ENCODE assay signal across 8 cellular contexts in the genomic region with DNA sequence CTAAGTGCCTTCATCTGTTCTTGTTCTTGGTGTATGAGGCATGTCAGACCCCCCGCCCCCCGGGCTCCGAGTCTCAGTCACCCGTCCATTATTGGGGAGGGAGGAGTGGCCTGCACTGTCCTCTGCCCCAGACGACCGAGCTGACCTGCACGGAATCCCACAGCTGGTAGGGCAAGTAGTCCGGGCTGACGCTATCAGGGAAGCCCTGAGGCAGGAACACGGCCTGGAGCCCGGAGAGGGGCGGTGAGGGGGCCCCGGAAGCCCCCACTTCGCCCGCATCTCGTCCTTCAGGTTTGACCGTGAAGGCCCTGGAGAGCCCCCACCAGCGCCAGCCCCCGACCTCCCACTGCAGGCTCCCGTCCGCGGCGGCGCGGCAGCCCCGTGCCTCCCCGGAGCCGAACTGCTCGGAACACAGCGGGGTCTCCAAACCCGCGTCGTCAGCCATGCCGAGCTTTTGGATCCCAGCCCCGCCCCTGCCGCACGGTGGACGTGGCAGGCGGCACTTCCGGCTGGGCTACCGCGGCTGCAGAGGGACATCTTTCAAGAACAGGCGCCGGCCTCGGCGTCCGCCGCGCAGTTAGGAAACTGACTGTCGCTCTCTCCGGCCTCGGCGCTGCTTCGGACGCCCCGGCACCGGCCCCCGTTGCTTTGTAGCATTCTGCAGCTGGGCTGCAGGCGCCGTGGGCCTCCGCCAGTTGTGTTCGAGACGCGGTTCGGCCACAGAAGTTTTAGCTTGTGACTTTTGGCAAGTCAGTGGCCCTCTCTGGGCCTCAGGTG. TPM values are rescaled to one million over a fixed set of nuclear protein-coding genes. Genes with fewer than 3 reads are reported as not detected.
DNase-seq lines count a peak whose midpoint lies in the region; ATAC-seq and TF ChIP-seq lines count a peak whose summit lies in the region.

Gene RUSF1, minus strand, starts transcription at position 463 of the 777 bp plus-strand sequence. Its CDS starts 18 bp downstream, at position 445.

- H3K4me1 ChIP-seq in lower lobe of right lung = peaks cover 45% of the 10 kb centered on the region

- H3K36me3 ChIP-seq in lower lobe of right lung = peaks cover 14% of the 10 kb centered on the region

- H3K4me1 Mint-ChIP-seq in activated CD4-positive, alpha-beta memory T cell treated with anti-CD3 and anti-CD28 coated beads, Interleukin-2, amount 10 ng/mL, durations not matched to agents 7 days and 5 days = peaks cover 45% of the 10 kb centered on the region

- H3K4me3 Mint-ChIP-seq in activated CD4-positive, alpha-beta memory T cell treated with anti-CD3 and anti-CD28 coated beads, Interleukin-2, amount 10 ng/mL, durations not matched to agents 7 days and 5 days = peak within 1 kb of the TSS; percentile 91

- ATAC-seq in GM19324 (IDR thresholded peaks at IDR 0.05; ENCODE audit: low FRiP score, unreplicated experiment) = peak; percentile 95
- peak; percentile 88 for ATAC-seq in HG03460 (IDR thresholded peaks at IDR 0.05; ENCODE audit: unreplicated experiment)
- ATAC-seq in lower lobe of right lung = peak; percentile 95 to 96

- peaks cover 20% of the 10 kb centered on the region for H3K36me3 Mint-ChIP-seq in activated CD4-positive, alpha-beta memory T cell treated with anti-CD3 and anti-CD28 coated beads, Interleukin-2, amount 10 ng/mL, durations not matched to agents 7 days and 5 days (ENCODE audit: low read depth)

- POLR2A ChIA-PET in activated CD4-positive, alpha-beta memory T cell treated with anti-CD3 and anti-CD28 coated beads, Interleukin-2, amount 10 ng/mL, durations not matched to agents 7 days and 5 days (lab: Charles Lee) = interaction anchor here (1.0 to 4.0 kb wide), 13 partner anchors 11 to 369 kb away, joined by 3 to 31 read pairs (median 6); partner anchors contain the start of genes ARMC5 and ZNF267

- peak; percentile 64 for DNase-seq in NCI-H748 treated with DMSO at 0.1 percent for 48 hours (lab: John Stamatoyannopoulos, UW)
- peak; percentile 89 for DNase-seq in activated CD4-positive, alpha-beta memory T cell treated with anti-CD3 and anti-CD28 coated beads, Interleukin-2, amount 10 ng/mL, durations not matched to agents 7 days and 5 days
- DNase-seq in ecto neural progenitor cell (ENCODE audit: low spot score) = peak; percentile 95
- peak; percentile 95 for DNase-seq in lower lobe of right lung
- DNase-seq in stimulated activated CD4-positive, alpha-beta T cell treated with anti-CD3 and anti-CD28 coated beads, TNF-alpha, amount 100 ng/mL, for 1 hour (ENCODE audit: low read depth in 3 of 3, low spot score in 1 of 3) = peak; percentile 53 to 70 (median 58)

- intact Hi-C loops in lower lobe of right lung (cut with DNase I) = no loop called here

- H3K27ac ChIP-seq in C4-2B (peak within 1 kb of the TSS; percentile 89), lower lobe of right lung (peak within 1 kb of the TSS; percentile 96)

- H3K27ac Mint-ChIP-seq in activated CD4-positive, alpha-beta memory T cell treated with anti-CD3 and anti-CD28 coated beads, Interleukin-2, amount 10 ng/mL, durations not matched to agents 7 days and 5 days = peak within 1 kb of the TSS; percentile 91

- H3K27me3 ChIP-seq in lower lobe of right lung (ENCODE audit: low read depth) = no peaks in the 10 kb centered on the region

- peaks cover 4% of the 10 kb centered on the region for H3K9me3 Mint-ChIP-seq in activated CD4-positive, alpha-beta memory T cell treated with anti-CD3 and anti-CD28 coated beads, Interleukin-2, amount 10 ng/mL, durations not matched to agents 7 days and 5 days

- H3K9me3 ChIP-seq in lower lobe of right lung = no peaks in the 10 kb centered on the region

- no peaks in the 10 kb centered on the region for H3K27me3 Mint-ChIP-seq in activated CD4-positive, alpha-beta memory T cell treated with anti-CD3 and anti-CD28 coated beads, Interleukin-2, amount 10 ng/mL, durations not matched to agents 7 days and 5 days

- peak within 1 kb of the TSS; percentile 96 for H3K4me3 ChIP-seq in lower lobe of right lung

- CTCF ChIA-PET in activated CD4-positive, alpha-beta memory T cell treated with anti-CD3 and anti-CD28 coated beads, Interleukin-2, amount 10 ng/mL, durations not matched to agents 7 days and 5 days (lab: Charles Lee) = interaction anchor here (1.1 to 2.6 kb wide), 4 partner anchors 47 to 366 kb away, joined by 5 to 12 read pairs (median 6); a partner anchor contains a TSS

- no peak for TF ChIP-seq CTCF in C4-2B (conservative IDR thresholded peaks at IDR 0.05)
- no peak for TF ChIP-seq CTCF in lower lobe of right lung (IDR thresholded peaks at IDR 0.05)

RNA-seq across cellular contexts. Expression of gene RUSF1, which starts in this region (rescaled TPM):
- total RNA-seq in activated CD4-positive, alpha-beta memory T cell treated with anti-CD3 and anti-CD28 coated beads, Interleukin-2, amount 10 ng/mL, durations not matched to agents 7 days and 5 days = 10 to 100 TPM; 36.8 to 37.9 TPM
- total RNA-seq in lower lobe of right lung = 54.9 TPM

Comparison
In these comparisons a context has a peak if more than half of its experiments do, and no peak if none do; other contexts are left out.
1. Peak in every context shown above with its lines: DNase-seq, ATAC-seq, H3K4me3 ChIP-seq and H3K27ac ChIP-seq.